In the genomic region with DNA sequence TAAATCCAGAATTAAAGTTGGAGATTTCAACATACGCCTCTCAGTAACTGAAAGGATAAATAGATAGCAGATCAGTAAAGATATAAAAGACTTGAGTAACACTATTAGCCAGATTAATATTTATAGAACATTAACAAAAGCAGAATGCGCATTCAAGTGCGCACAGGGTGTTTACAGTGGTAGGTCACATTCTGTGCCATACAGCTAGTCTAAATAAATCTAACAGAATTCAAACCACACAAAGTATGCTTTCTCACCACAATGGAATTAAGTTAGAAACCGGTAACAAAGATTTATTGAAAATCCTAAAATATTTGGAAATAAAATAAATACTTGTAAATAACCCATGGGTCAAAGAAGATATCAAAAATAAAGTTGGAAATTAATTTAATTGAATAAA, we compare ENCODE assay signal across 24 cellular contexts.
"Had no signal": no experiment of that assay in that cellular context is flagged by ENCODE, and none has a peak within 500 bp of the region (broad histone marks: within the 10 kb centered on the region; RNA-seq: fewer than 3 reads in every experiment).

No MANE protein-coding gene starts in this region.

- ATAC-seq: activated CD8-positive, alpha-beta memory T cell treated with anti-CD3 and anti-CD28 coated beads, Interleukin-2, amount 10 ng/mL, durations not matched to agents 7 days and 5 days; activated CD8-positive, alpha-beta T cell treated with anti-CD3 and anti-CD28 coated beads for 36 hours; activated naive CD4-positive, alpha-beta T cell treated with anti-CD3 and anti-CD28 coated beads, Interleukin-2, amount 50 U/mL, for 72 hours; left ventricle myocardium superior; natural killer cell treated with Interleukin-12 subunit alpha and Interleukin-12 subunit beta and Interleukin-15 and Interleukin-18, amount 100 ng/mL, for 72 hours; stimulated activated naive B cell treated with anti-CD40 and anti-IgM and Interleukin-4, amounts not matched to agents 10 μg/mL and 1 μg/mL and 100 μg/mL, for 72 hours; T-cell had no signal

- H3K27ac ChIP-seq: ascending aorta, sigmoid colon, WERI-Rb-1 had no signal

- H3K4me3 ChIP-seq: ascending aorta, sigmoid colon, smooth muscle cell had no signal

- H3K36me3 ChIP-seq: ascending aorta, sigmoid colon, WERI-Rb-1 had no signal

- DNase-seq: activated CD4-positive, alpha-beta T cell treated with anti-CD3 and anti-CD28 coated beads, Interleukin-2, amount 10 ng/mL, durations not matched to agents 7 days and 5 days; activated CD4-positive, CD25-positive, alpha-beta regulatory T cell treated with anti-CD3 and anti-CD28 coated beads, Interleukin-2, amount 50 U/mL, for 72 hours; activated CD8-positive, alpha-beta memory T cell treated with anti-CD3 and anti-CD28 coated beads, Interleukin-2, amount 10 ng/mL, durations not matched to agents 7 days and 5 days; activated CD8-positive, alpha-beta T cell treated with anti-CD3 and anti-CD28 coated beads for 36 hours; activated gamma-delta T cell; activated T-cell treated with anti-CD3 and anti-CD28 coated beads for 4 hours; cerebellar nuclear complex; effector CD8-positive, alpha-beta T cell; immature natural killer cell; left ventricle myocardium superior; mammary epithelial cell; midbrain; retina; sigmoid colon; stimulated activated CD4-positive, alpha-beta T cell treated with anti-CD3 and anti-CD28 coated beads, Interleukin-2, amount 100 ng/mL, for 48 hours; stimulated activated CD8-positive, alpha-beta memory T cell treated with anti-CD3 and anti-CD28 coated beads, Interleukin-4, amount 100 ng/mL, for 48 hours; stimulated activated naive B cell treated with anti-CD40 and anti-IgM and Interleukin-4, amounts not matched to agents 10 μg/mL and 1 μg/mL and 100 μg/mL, for 72 hours; T-cell; trophoblast cell; WERI-Rb-1 had no signal

- H3K4me2 ChIP-seq: smooth muscle cell had no signal

- H3K27me3 ChIP-seq: ascending aorta, sigmoid colon had no signal

- H3K4me1 ChIP-seq: ascending aorta, sigmoid colon had no signal

- H3K9me3 ChIP-seq: ascending aorta, sigmoid colon had no signal
